Comparison of ENCODE assay signal across 26 cellular contexts in the genomic region with DNA sequence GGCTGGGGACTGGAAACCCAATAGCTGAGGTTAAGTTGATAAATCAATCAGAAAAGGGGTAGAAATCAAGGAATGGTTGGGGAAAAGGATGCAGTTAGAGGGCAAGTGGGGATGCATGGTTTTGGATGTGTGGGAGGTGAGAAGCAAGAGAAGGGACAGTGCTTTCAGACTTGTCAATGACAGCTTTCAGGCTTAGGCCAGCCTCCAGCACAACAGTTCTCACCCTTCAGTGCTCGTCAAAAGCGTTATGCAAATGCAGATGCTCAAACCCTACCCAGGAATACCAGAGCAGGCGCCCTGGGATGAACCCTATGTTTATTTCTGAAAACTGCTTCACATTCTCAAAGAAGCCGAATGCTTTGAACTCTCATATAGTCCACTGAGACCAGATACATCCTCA.
"Had no signal": no experiment of that assay in that cellular context is flagged by ENCODE, and none has a peak within 500 bp of the region (broad histone marks: within the 10 kb centered on the region; RNA-seq: fewer than 3 reads in every experiment).

No MANE protein-coding gene starts in this region.

- H3K27me3 ChIP-seq: esophagus squamous epithelium, neutrophil, right atrium auricular region, suprapubic skin, transverse colon, upper lobe of right lung, uterus had no signal

- H3K4me2 ChIP-seq: smooth muscle cell had no signal

- H3K36me3 Mint-ChIP-seq: stimulated activated memory B cell treated with anti-CD40 and anti-IgM and Interleukin-4, amounts not matched to agents 10 μg/mL and 1 μg/mL and 100 μg/mL, for 72 hours had no signal

- H3K27ac Mint-ChIP-seq: stimulated activated memory B cell treated with anti-CD40 and anti-IgM and Interleukin-4, amounts not matched to agents 10 μg/mL and 1 μg/mL and 100 μg/mL, for 72 hours; stimulated activated naive CD8-positive, alpha-beta T cell treated with anti-CD3 and anti-CD28 coated beads, Interleukin-15, Interleukin-2, amounts not matched to agents 100 ng/mL and 50 ng/mL, for 24 hours had no signal

- H3K4me1 Mint-ChIP-seq: stimulated activated memory B cell treated with anti-CD40 and anti-IgM and Interleukin-4, amounts not matched to agents 10 μg/mL and 1 μg/mL and 100 μg/mL, for 72 hours had no signal

- H3K36me3 ChIP-seq: esophagus squamous epithelium, lower lobe of right lung, prostate gland, right atrium auricular region, suprapubic skin, transverse colon, upper lobe of right lung, uterus had no signal

- DNase-seq: cerebellar nuclear complex; effector CD8-positive, alpha-beta T cell; esophagus squamous epithelium; foreskin melanocyte; glutamatergic neuron; hypothalamus; left ventricle myocardium superior; lower lobe of right lung; naive thymus-derived CD8-positive, alpha-beta T cell; stimulated activated CD4-positive, alpha-beta T cell treated with anti-CD3 and anti-CD28 coated beads, Interleukin-12 subunit alpha, Interleukin-12 subunit beta, amount 100 ng/mL, for 4 hours; stimulated activated CD4-positive, alpha-beta T cell treated with anti-CD3 and anti-CD28 coated beads, Interleukin-1b, Interleukin-23, amount 100 ng/mL, for 48 hours; stimulated activated CD4-positive, alpha-beta T cell treated with anti-CD3 and anti-CD28 coated beads, Interleukin-4, amount 100 ng/mL, for 1 hour; transverse colon; upper lobe of right lung; uterus had no signal

- H3K27ac ChIP-seq: esophagus squamous epithelium, lower lobe of right lung, neutrophil, prostate gland, right atrium auricular region, suprapubic skin, transverse colon, upper lobe of right lung, uterus had no signal

- ATAC-seq: left ventricle myocardium superior; naive thymus-derived CD8-positive, alpha-beta T cell; sciatic nerve; stimulated activated memory B cell treated with anti-CD40 and anti-IgM and Interleukin-4, amounts not matched to agents 10 μg/mL and 1 μg/mL and 100 μg/mL, for 72 hours had no signal

- H3K4me3 ChIP-seq: esophagus squamous epithelium, lower lobe of right lung, prostate gland, right atrium auricular region, smooth muscle cell, suprapubic skin, transverse colon, upper lobe of right lung, uterus had no signal

- H3K27me3 Mint-ChIP-seq: naive thymus-derived CD8-positive, alpha-beta T cell; stimulated activated naive CD8-positive, alpha-beta T cell treated with anti-CD3 and anti-CD28 coated beads, Interleukin-15, Interleukin-2, amounts not matched to agents 100 ng/mL and 50 ng/mL, for 24 hours had no signal

- H3K9me3 Mint-ChIP-seq: naive thymus-derived CD8-positive, alpha-beta T cell; neural crest cell; stimulated activated memory B cell treated with anti-CD40 and anti-IgM and Interleukin-4, amounts not matched to agents 10 μg/mL and 1 μg/mL and 100 μg/mL, for 72 hours; stimulated activated naive CD8-positive, alpha-beta T cell treated with anti-CD3 and anti-CD28 coated beads, Interleukin-15, Interleukin-2, amounts not matched to agents 100 ng/mL and 50 ng/mL, for 24 hours had no signal

- H3K4me3 Mint-ChIP-seq: naive thymus-derived CD8-positive, alpha-beta T cell; neural crest cell; stimulated activated memory B cell treated with anti-CD40 and anti-IgM and Interleukin-4, amounts not matched to agents 10 μg/mL and 1 μg/mL and 100 μg/mL, for 72 hours; stimulated activated naive CD8-positive, alpha-beta T cell treated with anti-CD3 and anti-CD28 coated beads, Interleukin-15, Interleukin-2, amounts not matched to agents 100 ng/mL and 50 ng/mL, for 24 hours had no signal

- H3K4me1 ChIP-seq: esophagus squamous epithelium, lower lobe of right lung, prostate gland, right atrium auricular region, upper lobe of right lung, uterus had no signal

- H3K9me3 ChIP-seq: esophagus squamous epithelium, lower lobe of right lung, neutrophil, prostate gland, right atrium auricular region, suprapubic skin, transverse colon, upper lobe of right lung, uterus had no signal

- FAIRE-seq: endothelial cell of umbilical vein, keratinocyte had no signal
